Comparison of ENCODE assay signal across 20 cellular contexts in genomic region chr11:113059548-113059947, GRCh38.
A peak's percentile ranks its signal among the peaks of the same experiment; 100 is the strongest.
DNase-seq lines count a peak whose midpoint lies in the region; ATAC-seq, FAIRE-seq and TF ChIP-seq lines count a peak whose summit lies in the region.
"Had no signal": no experiment of that assay in that cellular context is flagged by ENCODE, and none has a peak within 500 bp of the region (broad histone marks: within the 10 kb centered on the region; RNA-seq: fewer than 3 reads in every experiment).

No MANE protein-coding gene starts in this region.

- H4K20me1 ChIP-seq in HepG2 (ENCODE audit: insufficient read depth, low read length): no peaks in the 10 kb centered on the region

- H3K4me1 Mint-ChIP-seq in activated T-cell treated with anti-CD3 and anti-CD28 coated beads, Interleukin-2, amount 50 U/mL, for 72 hours (ENCODE audit: low read depth): no peaks in the 10 kb centered on the region
- H3K4me1 Mint-ChIP-seq: CD4-positive, alpha-beta memory T cell; GM23338 had no signal

- H3K9me3 ChIP-seq in HepG2 (ENCODE audit: low read length): no peaks in the 10 kb centered on the region
- H3K9me3 ChIP-seq: BE2C had no signal

- H3K4me1 ChIP-seq in HepG2 (ENCODE audit: insufficient read depth, low read length): no peaks in the 10 kb centered on the region

- no peak overlapping the region for H3K4me3 ChIP-seq in HepG2 (replicated peaks in 1 of 3; ENCODE audit: insufficient read depth in 1 of 3, low read depth in 2 of 3, low read length in 3 of 3)
- H3K4me3 ChIP-seq: GM23338 had no signal

- H3K4me2 ChIP-seq in HepG2 (ENCODE audit: low read depth, low read length): no peak overlapping the region
- H3K4me2 ChIP-seq: GM23338 had no signal

- no TSS peak for BruUV-seq in HepG2 (replicated peaks; lab: Mats Ljungman, UMichigan)

- no peak overlapping the region for H3K4me3 Mint-ChIP-seq in activated T-cell treated with anti-CD3 and anti-CD28 coated beads, Interleukin-2, amount 50 U/mL, for 72 hours
- H3K4me3 Mint-ChIP-seq: CD4-positive, alpha-beta memory T cell; GM23338 had no signal

- in situ Hi-C loops in HepG2 (cut with HindIII; ENCODE audit: extremely low pct_ligation_motif_present, low pct_unique_long_range_greater_than_20kb): no loop called here

- no peak overlapping the region for H3K9ac ChIP-seq in HepG2 (ENCODE audit: insufficient read depth, low read depth, low read length)

- no peak overlapping the region for H3K27ac ChIP-seq in HepG2 (ENCODE audit: extremely low read length, insufficient read depth, low read length)
- H3K27ac ChIP-seq: C4-2B had no signal

- no peak for DNase-seq in left ventricle myocardium superior
- DNase-seq in left cardiac atrium: no peak
- DNase-seq in MV-4-11 (lab: John Stamatoyannopoulos, UW): peak; percentile 8
- no peak for DNase-seq in HepG2 (ENCODE audit: low spot score)
- DNase-seq in NAMALWA (ENCODE audit: low spot score): no peak
- no peak for DNase-seq in OCI-M2 (lab: John Stamatoyannopoulos, UW; ENCODE audit: unreplicated experiment)
- no peak for DNase-seq in activated T-cell treated with anti-CD3 and anti-CD28 coated beads, Interleukin-2, amount 50 U/mL, for 72 hours
- DNase-seq: BE2C; CD4-positive, alpha-beta memory T cell; COR-L47; DMS153; DMS79 treated with DMSO at 0.1 percent for 48 hours; EL; H7 had no signal

- POLR2A ChIA-PET in HepG2 (lab: Yijun Ruan, JAX): no interaction called here

- intact Hi-C loops in left ventricle myocardium superior (cut with micrococcal nuclease): no loop called here
- intact Hi-C loops in left cardiac atrium (cut with DNase I): no loop called here
- intact Hi-C loops in HepG2 (cut with micrococcal nuclease; ENCODE audit: unreplicated experiment): no loop called here

- TF ChIP-seq EP300 in HepG2 (IDR thresholded peaks at IDR 0.05; ENCODE audit: low read depth in 2 of 2, low read length in 2 of 2) (no peak), HepG2 (CRISPR knock-in tag; IDR thresholded peaks at IDR 0.05; ENCODE audit: borderline replicate concordance) (no peak)

- no peak for TF ChIP-seq POLR2A in HepG2 (IDR thresholded peaks at IDR 0.05; ENCODE audit: insufficient read depth in 1 of 2, low read depth in 2 of 2, low read length in 2 of 2)

- CTCF ChIA-PET in HepG2 (lab: Yijun Ruan, JAX; ENCODE audit: low intra/inter-chr PET ratio, low total read pairs): no interaction called here

- H3K9me3 Mint-ChIP-seq in activated T-cell treated with anti-CD3 and anti-CD28 coated beads, Interleukin-2, amount 50 U/mL, for 72 hours: no peaks in the 10 kb centered on the region
- H3K9me3 Mint-ChIP-seq: GM23338 had no signal

- no peaks in the 10 kb centered on the region for H3K27me3 Mint-ChIP-seq in activated T-cell treated with anti-CD3 and anti-CD28 coated beads, Interleukin-2, amount 50 U/mL, for 72 hours (ENCODE audit: low read depth)
- H3K27me3 Mint-ChIP-seq: CD4-positive, alpha-beta memory T cell had no signal

- FAIRE-seq in HepG2 (lab: Jason Lieb, UNC): no peak
- FAIRE-seq: A204.1, D721Med, G401.6, GM12891 had no signal

- peak; percentile 24 for ATAC-seq in left ventricle myocardium superior
- ATAC-seq in left cardiac atrium: no peak
- no peak for ATAC-seq in HepG2
- no peak for ATAC-seq in activated T-cell treated with anti-CD3 and anti-CD28 coated beads, Interleukin-2, amount 50 U/mL, for 72 hours (replicated peaks in 1 of 2)
- ATAC-seq: GM23338 had no signal

- TF ChIP-seq RAD21 in HepG2 (CRISPR knock-in tag; IDR thresholded peaks at IDR 0.05): no peak

- no peaks in the 10 kb centered on the region for H3K36me3 Mint-ChIP-seq in activated T-cell treated with anti-CD3 and anti-CD28 coated beads, Interleukin-2, amount 50 U/mL, for 72 hours (ENCODE audit: insufficient read depth in 2 of 2)
- H3K36me3 Mint-ChIP-seq: CD4-positive, alpha-beta memory T cell had no signal

- no peak for TF ChIP-seq CTCF in HepG2 (CRISPR knock-in tag; IDR thresholded peaks at IDR 0.05)

- no peaks in the 10 kb centered on the region for H3K79me2 ChIP-seq in HepG2 (ENCODE audit: insufficient read depth, low read length)

- WGBS in HepG2 (ENCODE audit: low lambda C conversion rate): 7% methylated on average over 3 of the region's 4 CpGs

- H3K36me3 ChIP-seq in HepG2 (replicated peaks in 1 of 2; ENCODE audit: control insufficient read depth in 1 of 2, insufficient read depth in 2 of 2, low read length in 2 of 2): no peaks in the 10 kb centered on the region

- H3K27ac Mint-ChIP-seq in activated T-cell treated with anti-CD3 and anti-CD28 coated beads, Interleukin-2, amount 50 U/mL, for 72 hours: no peak overlapping the region
- H3K27ac Mint-ChIP-seq: CD4-positive, alpha-beta memory T cell; GM23338 had no signal

- H3K27me3 ChIP-seq in HepG2 (ENCODE audit: control insufficient read depth in 1 of 2, insufficient read depth in 2 of 2, low read length in 2 of 2): peaks cover 0 to 3% of the 10 kb centered on the region in 2 experiments; a peak in 1 of 5 replicates
- H3K27me3 ChIP-seq: BE2C had no signal

- no peak overlapping the region for H2AFZ ChIP-seq in HepG2 (ENCODE audit: low read length)
- H2AFZ ChIP-seq: GM23338 had no signal

TF ChIP-seq in HepG2, 621 proteins besides CTCF, POLR2A, EP300 and RAD21:
- no peak for TF ChIP-seq PITX1 (CRISPR knock-in tag; IDR thresholded peaks at IDR 0.05)
- no peak for TF ChIP-seq E2F5 (CRISPR knock-in tag; conservative IDR thresholded peaks at IDR 0.05)
- peak; percentile 36; the same call in 1 of the 2 replicates for TF ChIP-seq CEBPB (IDR thresholded peaks at IDR 0.05; ENCODE audit: borderline replicate concordance, low read depth, low read length)
- no peak for TF ChIP-seq PHF8 (CRISPR knock-in tag; IDR thresholded peaks at IDR 0.05)
- TF ChIP-seq MLXIP (CRISPR knock-in tag; IDR thresholded peaks at IDR 0.05; ENCODE audit: borderline replicate concordance): no peak
- TF ChIP-seq, protein P1, sequence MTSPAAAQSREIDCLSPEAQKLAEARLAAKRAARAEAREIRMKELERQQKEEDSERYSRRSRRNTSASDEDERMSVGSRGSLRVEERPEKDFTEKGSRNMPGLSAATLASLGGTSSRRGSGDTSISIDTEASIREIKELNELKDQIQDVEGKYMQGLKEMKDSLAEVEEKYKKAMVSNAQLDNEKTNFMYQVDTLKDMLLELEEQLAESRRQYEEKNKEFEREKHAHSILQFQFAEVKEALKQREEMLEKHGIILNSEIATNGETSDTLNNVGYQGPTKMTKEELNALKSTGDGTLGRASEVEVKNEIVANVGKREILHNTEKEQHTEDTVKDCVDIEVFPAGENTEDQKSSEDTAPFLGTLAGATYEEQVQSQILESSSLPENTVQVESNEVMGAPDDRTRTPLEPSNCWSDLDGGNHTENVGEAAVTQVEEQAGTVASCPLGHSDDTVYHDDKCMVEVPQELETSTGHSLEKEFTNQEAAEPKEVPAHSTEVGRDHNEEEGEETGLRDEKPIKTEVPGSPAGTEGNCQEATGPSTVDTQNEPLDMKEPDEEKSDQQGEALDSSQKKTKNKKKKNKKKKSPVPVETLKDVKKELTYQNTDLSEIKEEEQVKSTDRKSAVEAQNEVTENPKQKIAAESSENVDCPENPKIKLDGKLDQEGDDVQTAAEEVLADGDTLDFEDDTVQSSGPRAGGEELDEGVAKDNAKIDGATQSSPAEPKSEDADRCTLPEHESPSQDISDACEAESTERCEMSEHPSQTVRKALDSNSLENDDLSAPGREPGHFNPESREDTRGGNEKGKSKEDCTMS (CRISPR knock-in tag; conservative IDR thresholded peaks at IDR 0.05): no peak
- TF ChIP-seq ZNF879 (CRISPR knock-in tag; IDR thresholded peaks at IDR 0.05): no peak
- no peak for TF ChIP-seq ZNF781 (CRISPR knock-in tag; IDR thresholded peaks at IDR 0.05; ENCODE audit: borderline replicate concordance, not compliant biosample characterization)
TF ChIP-seq in HepG2: peak in this region for 1.
